7 cellular contexts compared by ENCODE assay signal in genomic region chr19:10717356-10718204, GRCh38.
DNase-seq lines count a peak whose midpoint lies in the region; ATAC-seq and TF ChIP-seq lines count a peak whose summit lies in the region.

Gene DNM2 (plus strand): TSS chr19:10718079. CDS start chr19:10718243, 164 bp downstream.

- peak; percentile 91 for TF ChIP-seq POLR2A in GM18505 (IDR thresholded peaks at IDR 0.05; ENCODE audit: borderline replicate concordance, extremely low read depth, insufficient read depth, insufficient read length)

- H3K4me3 ChIP-seq in astrocyte of the spinal cord (ENCODE audit: low read depth, low read length), result peak within 1 kb of the TSS; percentile 79
- H3K4me3 ChIP-seq in retinal pigment epithelial cell (ENCODE audit: low read length), result peak within 1 kb of the TSS; percentile 91

- ATAC-seq in GM18505 (IDR thresholded peaks at IDR 0.05; ENCODE audit: unreplicated experiment) (peak; percentile 85), HG02981 (IDR thresholded peaks at IDR 0.05; ENCODE audit: unreplicated experiment) (peak; percentile 84)

- TF ChIP-seq CTCF in astrocyte of the spinal cord (IDR thresholded peaks at IDR 0.05; ENCODE audit: low read depth, low read length), result peak; percentile 79
- TF ChIP-seq CTCF in retinal pigment epithelial cell (conservative IDR thresholded peaks at IDR 0.05; ENCODE audit: low read depth, low read length), result peak; percentile 81

- DNase-seq in NCI-H2029 treated with DMSO at 0.1 percent for 48 hours (lab: John Stamatoyannopoulos, UW) (peak; percentile 99), T1000 (lab: John Stamatoyannopoulos, UW) (peak; percentile 99), astrocyte of the spinal cord (ENCODE audit: low read depth, low spot score) (peak; percentile 100), hippocampal formation (lab: John Stamatoyannopoulos, UW) (peak; percentile 99 to 100), retinal pigment epithelial cell (ENCODE audit: low read depth) (peak; percentile 100)

- in situ Hi-C loops in astrocyte of the spinal cord (cut with HindIII; ENCODE audit: low sequenced_read_pairs), result no loop called here

Comparison
In these comparisons a context has a peak if more than half of its experiments do, and no peak if none do; other contexts are left out.
1. Peak in every context shown above with its lines: DNase-seq, ATAC-seq and H3K4me3 ChIP-seq.